ENCODE assay signal across 8 cellular contexts in the genomic region with DNA sequence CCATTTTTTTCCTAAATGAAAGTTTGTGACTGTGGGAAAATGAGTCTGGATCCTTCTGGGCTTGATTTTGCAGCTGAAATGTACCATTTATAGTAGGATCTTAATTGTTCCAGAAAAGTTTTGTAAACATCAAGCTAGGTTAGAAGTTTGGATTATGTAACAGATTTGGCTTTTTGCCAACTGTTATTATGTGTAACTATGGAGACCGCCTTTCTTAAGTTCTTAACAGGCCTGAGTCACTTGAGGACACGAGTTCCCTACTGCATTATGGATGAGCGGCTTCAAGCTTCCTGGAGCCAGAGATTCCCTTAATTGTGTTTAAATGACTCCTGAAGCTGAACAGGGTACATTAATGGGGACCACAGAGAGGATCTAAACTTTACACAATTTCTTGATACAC.
A peak's percentile ranks its signal among the peaks of the same experiment; 100 is the strongest.
DNase-seq lines count a peak whose midpoint lies in the region; ATAC-seq and TF ChIP-seq lines count a peak whose summit lies in the region.

No MANE protein-coding gene starts in this region.

- no peak overlapping the region for H3K4me3 ChIP-seq in fibroblast of pulmonary artery (replicated peaks; ENCODE audit: low read depth, low read length)
- H3K4me3 ChIP-seq in parathyroid adenoma (ENCODE audit: low read depth, low read length) = peak overlapping the region; percentile 13

- no peak overlapping the region for H2AFZ ChIP-seq in parathyroid adenoma

- TF ChIP-seq EP300 in Ishikawa (IDR thresholded peaks at IDR 0.05; ENCODE audit: borderline replicate concordance) = no peak

- H3K27me3 ChIP-seq in parathyroid adenoma (ENCODE audit: control insufficient read depth, insufficient read depth, low read length) = no peaks in the 10 kb centered on the region

- in situ Hi-C loops in ACHN (cut with HindIII; ENCODE audit: low pct_ligation_motif_present, low pct_unique_long_range_greater_than_20kb, low sequenced_read_pairs) = no loop called here

- H3K79me2 ChIP-seq in parathyroid adenoma = peaks cover 3% of the 10 kb centered on the region

- H3K9me3 ChIP-seq in parathyroid adenoma (ENCODE audit: control insufficient read depth, low read length) = no peaks in the 10 kb centered on the region

- peak; percentile 78 for DNase-seq in ACHN
- peak; percentile 84 for DNase-seq in RKO (ENCODE audit: low spot score)
- peak; percentile 97 for DNase-seq in fibroblast of pulmonary artery (ENCODE audit: low read depth)
- no peak for DNase-seq in stimulated activated CD4-positive, alpha-beta T cell treated with anti-CD3 and anti-CD28 coated beads, Interleukin-4, amount 100 ng/mL, for 1 hour

- peak overlapping the region; percentile 44 for H3K27ac ChIP-seq in parathyroid adenoma

- H3K4me1 ChIP-seq in parathyroid adenoma = peaks cover 6% of the 10 kb centered on the region

- TF ChIP-seq CTCF in fibroblast of pulmonary artery (IDR thresholded peaks at IDR 0.05; ENCODE audit: low read length, missing control alignments) (no peak), parathyroid adenoma (IDR thresholded peaks at IDR 0.05) (no peak)

- no peak for TF ChIP-seq RAD21 in Ishikawa (IDR thresholded peaks at IDR 0.05; ENCODE audit: low read depth)

- peak overlapping the region; percentile 61 for H3K4me2 ChIP-seq in parathyroid adenoma (ENCODE audit: low read length)

- H3K9ac ChIP-seq in parathyroid adenoma = no peak overlapping the region

- ATAC-seq in GM19324 (IDR thresholded peaks at IDR 0.05; ENCODE audit: low FRiP score, unreplicated experiment) (no peak), HG03108 (IDR thresholded peaks at IDR 0.05; ENCODE audit: unreplicated experiment) (no peak)

- H3K36me3 ChIP-seq in parathyroid adenoma (ENCODE audit: control insufficient read depth, insufficient read depth, low read length) = no peaks in the 10 kb centered on the region

TF ChIP-seq in Ishikawa, 13 proteins besides CTCF, POLR2A, EP300 and RAD21:
- TF ChIP-seq YY1 (IDR thresholded peaks at IDR 0.05; ENCODE audit: low read depth) = no peak
- no peak for TF ChIP-seq TCF12 (IDR thresholded peaks at IDR 0.05; ENCODE audit: low read depth)
- TF ChIP-seq CEBPB (IDR thresholded peaks at IDR 0.05) = peak; percentile 52; the same call in 1 of the 2 replicates
- no peak for TF ChIP-seq TAF1 (IDR thresholded peaks at IDR 0.05; ENCODE audit: low read depth)
- TF ChIP-seq NFIC (IDR thresholded peaks at IDR 0.05) = peak; percentile 86
